1 cellular context compared by ENCODE assay signal in the genomic region with DNA sequence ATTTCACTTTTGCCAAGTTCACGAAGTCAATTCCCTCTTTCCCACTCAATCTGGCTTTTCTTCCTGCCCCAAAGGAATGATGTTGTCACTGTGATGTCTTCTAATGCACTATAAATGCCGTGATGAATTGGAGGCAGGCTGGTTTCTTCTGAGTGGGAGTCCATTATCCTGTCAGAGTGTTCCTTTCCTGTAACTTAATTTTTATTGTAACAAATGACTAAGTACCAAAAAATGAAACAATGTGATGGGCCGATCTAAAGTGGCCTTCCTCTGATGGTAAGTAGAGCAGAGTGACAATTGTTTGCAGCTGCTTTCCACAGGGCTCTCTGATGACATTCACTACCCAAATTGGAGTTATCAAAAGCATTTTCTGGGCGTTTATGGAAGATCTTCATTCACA.
TF ChIP-seq lines count a peak whose summit lies in the region.

No MANE protein-coding gene starts in this region.

TF ChIP-seq in IMR-90, 13 proteins besides CTCF, POLR2A, EP300 and RAD21 (continued from another document):
- TF ChIP-seq, protein P1, sequence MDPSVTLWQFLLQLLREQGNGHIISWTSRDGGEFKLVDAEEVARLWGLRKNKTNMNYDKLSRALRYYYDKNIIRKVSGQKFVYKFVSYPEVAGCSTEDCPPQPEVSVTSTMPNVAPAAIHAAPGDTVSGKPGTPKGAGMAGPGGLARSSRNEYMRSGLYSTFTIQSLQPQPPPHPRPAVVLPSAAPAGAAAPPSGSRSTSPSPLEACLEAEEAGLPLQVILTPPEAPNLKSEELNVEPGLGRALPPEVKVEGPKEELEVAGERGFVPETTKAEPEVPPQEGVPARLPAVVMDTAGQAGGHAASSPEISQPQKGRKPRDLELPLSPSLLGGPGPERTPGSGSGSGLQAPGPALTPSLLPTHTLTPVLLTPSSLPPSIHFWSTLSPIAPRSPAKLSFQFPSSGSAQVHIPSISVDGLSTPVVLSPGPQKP (IDR thresholded peaks at IDR 0.05; ENCODE audit: borderline replicate concordance, low read depth, low read length) = no peak
